ENCODE assay signal across 1 cellular context in the genomic region with DNA sequence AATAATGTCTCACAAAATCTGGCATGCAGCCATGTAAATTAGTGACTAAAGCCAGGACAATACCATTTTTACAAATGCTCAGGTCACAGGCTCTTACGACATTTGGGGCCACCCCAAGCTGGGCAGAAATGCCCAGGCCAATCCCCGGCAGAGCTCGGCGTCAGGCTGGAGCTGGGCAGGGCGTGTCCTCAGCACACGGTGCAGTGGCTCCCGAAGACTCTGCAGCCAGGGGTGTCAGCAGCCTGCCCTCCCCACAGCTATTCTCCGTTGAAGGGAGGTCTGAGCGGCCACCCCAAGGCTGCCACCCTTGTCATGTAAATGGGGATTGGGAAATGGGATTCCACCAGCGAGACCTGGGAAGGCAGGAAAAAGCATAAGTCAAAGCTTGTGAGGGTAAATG.
TF ChIP-seq lines count a peak whose summit lies in the region.

No MANE protein-coding gene starts in this region.

TF ChIP-seq in A549, 52 proteins besides CTCF, POLR2A, EP300 and RAD21:
- TF ChIP-seq, protein P1, sequence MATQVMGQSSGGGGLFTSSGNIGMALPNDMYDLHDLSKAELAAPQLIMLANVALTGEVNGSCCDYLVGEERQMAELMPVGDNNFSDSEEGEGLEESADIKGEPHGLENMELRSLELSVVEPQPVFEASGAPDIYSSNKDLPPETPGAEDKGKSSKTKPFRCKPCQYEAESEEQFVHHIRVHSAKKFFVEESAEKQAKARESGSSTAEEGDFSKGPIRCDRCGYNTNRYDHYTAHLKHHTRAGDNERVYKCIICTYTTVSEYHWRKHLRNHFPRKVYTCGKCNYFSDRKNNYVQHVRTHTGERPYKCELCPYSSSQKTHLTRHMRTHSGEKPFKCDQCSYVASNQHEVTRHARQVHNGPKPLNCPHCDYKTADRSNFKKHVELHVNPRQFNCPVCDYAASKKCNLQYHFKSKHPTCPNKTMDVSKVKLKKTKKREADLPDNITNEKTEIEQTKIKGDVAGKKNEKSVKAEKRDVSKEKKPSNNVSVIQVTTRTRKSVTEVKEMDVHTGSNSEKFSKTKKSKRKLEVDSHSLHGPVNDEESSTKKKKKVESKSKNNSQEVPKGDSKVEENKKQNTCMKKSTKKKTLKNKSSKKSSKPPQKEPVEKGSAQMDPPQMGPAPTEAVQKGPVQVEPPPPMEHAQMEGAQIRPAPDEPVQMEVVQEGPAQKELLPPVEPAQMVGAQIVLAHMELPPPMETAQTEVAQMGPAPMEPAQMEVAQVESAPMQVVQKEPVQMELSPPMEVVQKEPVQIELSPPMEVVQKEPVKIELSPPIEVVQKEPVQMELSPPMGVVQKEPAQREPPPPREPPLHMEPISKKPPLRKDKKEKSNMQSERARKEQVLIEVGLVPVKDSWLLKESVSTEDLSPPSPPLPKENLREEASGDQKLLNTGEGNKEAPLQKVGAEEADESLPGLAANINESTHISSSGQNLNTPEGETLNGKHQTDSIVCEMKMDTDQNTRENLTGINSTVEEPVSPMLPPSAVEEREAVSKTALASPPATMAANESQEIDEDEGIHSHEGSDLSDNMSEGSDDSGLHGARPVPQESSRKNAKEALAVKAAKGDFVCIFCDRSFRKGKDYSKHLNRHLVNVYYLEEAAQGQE (IDR thresholded peaks at IDR 0.05) = no peak
- no peak for TF ChIP-seq RNF2 (IDR thresholded peaks at IDR 0.05; ENCODE audit: borderline replicate concordance, low read depth)
- TF ChIP-seq EHF (CRISPR knock-in tag; IDR thresholded peaks at IDR 0.05) = no peak
- TF ChIP-seq, protein P2, sequence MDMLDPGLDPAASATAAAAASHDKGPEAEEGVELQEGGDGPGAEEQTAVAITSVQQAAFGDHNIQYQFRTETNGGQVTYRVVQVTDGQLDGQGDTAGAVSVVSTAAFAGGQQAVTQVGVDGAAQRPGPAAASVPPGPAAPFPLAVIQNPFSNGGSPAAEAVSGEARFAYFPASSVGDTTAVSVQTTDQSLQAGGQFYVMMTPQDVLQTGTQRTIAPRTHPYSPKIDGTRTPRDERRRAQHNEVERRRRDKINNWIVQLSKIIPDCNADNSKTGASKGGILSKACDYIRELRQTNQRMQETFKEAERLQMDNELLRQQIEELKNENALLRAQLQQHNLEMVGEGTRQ (IDR thresholded peaks at IDR 0.05) = no peak
- no peak for TF ChIP-seq CBX2 (IDR thresholded peaks at IDR 0.05; ENCODE audit: borderline replicate concordance, low read depth)
- no peak for TF ChIP-seq CEBPB (IDR thresholded peaks at IDR 0.05)
- no peak for TF ChIP-seq JUN (IDR thresholded peaks at IDR 0.05)
- TF ChIP-seq, protein P3, sequence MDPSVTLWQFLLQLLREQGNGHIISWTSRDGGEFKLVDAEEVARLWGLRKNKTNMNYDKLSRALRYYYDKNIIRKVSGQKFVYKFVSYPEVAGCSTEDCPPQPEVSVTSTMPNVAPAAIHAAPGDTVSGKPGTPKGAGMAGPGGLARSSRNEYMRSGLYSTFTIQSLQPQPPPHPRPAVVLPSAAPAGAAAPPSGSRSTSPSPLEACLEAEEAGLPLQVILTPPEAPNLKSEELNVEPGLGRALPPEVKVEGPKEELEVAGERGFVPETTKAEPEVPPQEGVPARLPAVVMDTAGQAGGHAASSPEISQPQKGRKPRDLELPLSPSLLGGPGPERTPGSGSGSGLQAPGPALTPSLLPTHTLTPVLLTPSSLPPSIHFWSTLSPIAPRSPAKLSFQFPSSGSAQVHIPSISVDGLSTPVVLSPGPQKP (IDR thresholded peaks at IDR 0.05; ENCODE audit: low read depth, low read length) = no peak
- TF ChIP-seq HDAC2 (IDR thresholded peaks at IDR 0.05) = no peak
